In the genomic region with DNA sequence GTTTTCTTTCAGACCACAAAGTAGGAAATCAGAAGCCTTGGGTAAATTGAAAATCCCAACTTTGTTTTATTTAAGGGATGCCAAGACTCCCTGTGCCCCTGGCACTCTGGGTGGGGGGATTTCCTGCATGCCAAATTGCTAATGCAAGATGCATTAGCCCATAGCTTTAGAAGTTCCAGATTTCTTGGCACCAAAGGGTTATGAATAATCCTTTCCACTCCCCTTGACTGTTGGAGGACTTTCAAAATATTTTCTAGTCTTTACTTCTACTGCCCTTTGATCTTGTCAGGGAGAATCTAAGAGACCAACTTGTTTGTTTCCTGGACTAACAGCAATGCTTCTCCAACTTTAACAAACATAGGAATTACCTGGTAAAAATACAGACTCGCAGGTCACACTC, we compare ENCODE assay signal across 18 cellular contexts.
DNase-seq lines count a peak whose midpoint lies in the region; ATAC-seq, FAIRE-seq and TF ChIP-seq lines count a peak whose summit lies in the region.
"Had no signal": no experiment of that assay in that cellular context is flagged by ENCODE, and none has a peak within 500 bp of the region (broad histone marks: within the 10 kb centered on the region; RNA-seq: fewer than 3 reads in every experiment).

No MANE protein-coding gene starts in this region.

- H3K4me1 ChIP-seq in astrocyte (ENCODE audit: insufficient read depth, low read length) (peaks cover 13% of the 10 kb centered on the region), foreskin keratinocyte (peaks cover 14% of the 10 kb centered on the region), neuronal stem cell (ENCODE audit: control insufficient read depth in 2 of 2, insufficient read depth in 1 of 2, low read depth in 1 of 2, low read length in 2 of 2) (no peaks in the 10 kb centered on the region)
- H3K4me1 ChIP-seq: heart left ventricle, left ventricle myocardium inferior, neural progenitor cell had no signal

- H2AFZ ChIP-seq in astrocyte (ENCODE audit: low read depth, low read length), result no peak overlapping the region
- H2AFZ ChIP-seq in neuronal stem cell (ENCODE audit: low read length), result no peak overlapping the region
- H2AFZ ChIP-seq: neural progenitor cell had no signal

- H3K36me3 Mint-ChIP-seq in astrocyte (ENCODE audit: low read depth, unreplicated experiment), result no peaks in the 10 kb centered on the region
- H3K36me3 Mint-ChIP-seq: neural progenitor cell had no signal

- no peaks in the 10 kb centered on the region for H3K27me3 Mint-ChIP-seq in astrocyte (ENCODE audit: low read depth, unreplicated experiment)

- H3K36me3 ChIP-seq in astrocyte (ENCODE audit: insufficient read depth, low read length), result no peaks in the 10 kb centered on the region
- no peaks in the 10 kb centered on the region for H3K36me3 ChIP-seq in neuronal stem cell (replicated peaks in 1 of 2; ENCODE audit: control insufficient read depth in 2 of 2, insufficient read depth in 2 of 2, low read length in 2 of 2)
- H3K36me3 ChIP-seq: heart left ventricle, left ventricle myocardium inferior, neural progenitor cell had no signal

- H3K23ac ChIP-seq in neuronal stem cell (ENCODE audit: low read depth, low read length, poor library complexity), result no peak overlapping the region

- no peaks in the 10 kb centered on the region for H4K20me1 ChIP-seq in astrocyte (ENCODE audit: insufficient read depth, low read length)

- H3K4me2 ChIP-seq in astrocyte (ENCODE audit: low read length), result peak overlapping the region; percentile 67
- H3K4me2 ChIP-seq in neuronal stem cell (ENCODE audit: insufficient read depth, low read length, poor library complexity, severe bottlenecking), result no peak overlapping the region
- H3K4me2 ChIP-seq: neural progenitor cell had no signal

- intact Hi-C loops in lower leg skin (cut with DNase I; ENCODE audit: low total_unique reads), result no loop called here

- no peak overlapping the region for H3K14ac ChIP-seq in neuronal stem cell (ENCODE audit: low read length)

- no peaks in the 10 kb centered on the region for H3K79me1 ChIP-seq in neuronal stem cell (ENCODE audit: low read depth, low read length)

- no peak overlapping the region for H3K4me3 ChIP-seq in astrocyte (ENCODE audit: insufficient read depth, low read depth, low read length)
- no peak overlapping the region for H3K4me3 ChIP-seq in lower leg skin (ENCODE audit: low read depth, poor library complexity, severe bottlenecking)
- no peak overlapping the region for H3K4me3 ChIP-seq in neuronal stem cell (ENCODE audit: low read length in 2 of 2)
- H3K4me3 ChIP-seq: dorsolateral prefrontal cortex, heart left ventricle, K562, left ventricle myocardium inferior, neural progenitor cell had no signal

- H3K9me3 ChIP-seq in astrocyte (ENCODE audit: insufficient read depth, low read depth, low read length) (no peaks in the 10 kb centered on the region), neuronal stem cell (replicated peaks in 1 of 2; ENCODE audit: control insufficient read depth in 2 of 2, insufficient read depth in 1 of 2, low read depth in 1 of 2, low read length in 2 of 2) (peaks cover 0 to 2% of the 10 kb centered on the region in 2 donors)
- H3K9me3 ChIP-seq: left ventricle myocardium inferior had no signal

- TF ChIP-seq CTCF in astrocyte (IDR thresholded peaks at IDR 0.05; ENCODE audit: insufficient read depth, low read depth, low read length) (no peak), foreskin keratinocyte (conservative IDR thresholded peaks at IDR 0.05) (no peak), lower leg skin (IDR thresholded peaks at IDR 0.05) (no peak)

- H2BK5ac ChIP-seq in neuronal stem cell (ENCODE audit: low read length), result no peak overlapping the region

- no peak overlapping the region for H4K91ac ChIP-seq in neuronal stem cell (ENCODE audit: low read depth, low read length, poor library complexity)

- peak; percentile 46 for ATAC-seq in foreskin keratinocyte
- ATAC-seq: heart left ventricle, K562 had no signal

- WGBS in lower leg skin, 2 donors, result 53 to 67% methylated on average over 1 of the region's 1 CpG
- WGBS in neuronal stem cell (ENCODE audit: extremely low coverage in 2 of 2, insufficient read length in 2 of 2, insufficient replicate concordance in 1 of 2), 2 donors, result no CpG with 5 or more reads among the region's 1 CpG

- no peak overlapping the region for H3K4ac ChIP-seq in neuronal stem cell (ENCODE audit: low read length)

- peak; percentile 73 for FAIRE-seq in astrocyte (lab: Jason Lieb, UNC)
- FAIRE-seq: D721Med, K562 had no signal

- H2BK15ac ChIP-seq in neuronal stem cell (ENCODE audit: low read length), result no peak overlapping the region

- H2BK12ac ChIP-seq in neuronal stem cell (ENCODE audit: low read length), result no peak overlapping the region

- H3K27me3 ChIP-seq in astrocyte (ENCODE audit: insufficient read depth, low read length) (no peaks in the 10 kb centered on the region), foreskin keratinocyte (no peaks in the 10 kb centered on the region), neuronal stem cell (ENCODE audit: control insufficient read depth in 3 of 3, insufficient read depth in 3 of 3, low read depth in 1 of 3, low read length in 3 of 3) (no peaks in the 10 kb centered on the region)
- H3K27me3 ChIP-seq: dorsolateral prefrontal cortex, heart left ventricle, neural progenitor cell had no signal

- peaks cover 15% of the 10 kb centered on the region for H3K4me1 Mint-ChIP-seq in astrocyte (ENCODE audit: low read depth, unreplicated experiment)
- H3K4me1 Mint-ChIP-seq: neural progenitor cell had no signal

- H3K79me2 ChIP-seq in astrocyte (ENCODE audit: insufficient read depth, low read length), result no peaks in the 10 kb centered on the region

- H3K27ac ChIP-seq in astrocyte (ENCODE audit: low read depth, low read length), result peak overlapping the region; percentile 78
- H3K27ac ChIP-seq in foreskin keratinocyte, result peak overlapping the region; percentile 26
- H3K27ac ChIP-seq in neuronal stem cell (replicated peaks; ENCODE audit: low read length), result no peak overlapping the region
- H3K27ac ChIP-seq: dorsolateral prefrontal cortex, heart left ventricle, left ventricle myocardium inferior, neural progenitor cell had no signal

- peak; percentile 85 for DNase-seq in A172 (ENCODE audit: low spot score)
- DNase-seq in HT1080 (ENCODE audit: low read depth), result peak; percentile 32
- peak; percentile 88 for DNase-seq in astrocyte (ENCODE audit: low read depth)
- peak; percentile 63 to 85 for DNase-seq in foreskin keratinocyte
- no peak for DNase-seq in lower leg skin (ENCODE audit: low spot score in 2 of 2)
- DNase-seq in neuronal stem cell (ENCODE audit: low spot score), result no peak
- no peak for DNase-seq in epidermal melanocyte (ENCODE audit: insufficient read length, low spot score)
- DNase-seq in RKO (ENCODE audit: low spot score), result no peak
- DNase-seq: 8988T; activated CD4-positive, CD25-positive, alpha-beta regulatory T cell; dorsolateral prefrontal cortex; heart left ventricle; left ventricle myocardium inferior; NCI-H187 treated with DMSO at 0.1 percent for 48 hours; trophoblast cell had no signal

- no peak overlapping the region for H4K8ac ChIP-seq in neuronal stem cell (ENCODE audit: low read depth, low read length)

- H3K27ac Mint-ChIP-seq in astrocyte (ENCODE audit: unreplicated experiment), result peak overlapping the region; percentile 56

- H2AK5ac ChIP-seq in neuronal stem cell (ENCODE audit: low read depth, low read length), result no peak overlapping the region

- H3K4me3 Mint-ChIP-seq in astrocyte (ENCODE audit: unreplicated experiment), result no peak overlapping the region
- H3K4me3 Mint-ChIP-seq: neural progenitor cell had no signal

- H3K9me3 Mint-ChIP-seq in astrocyte (ENCODE audit: unreplicated experiment), result no peaks in the 10 kb centered on the region
- H3K9me3 Mint-ChIP-seq: neural progenitor cell had no signal

- no peak for TF ChIP-seq POLR2A in lower leg skin (IDR thresholded peaks at IDR 0.05)

- no peak overlapping the region for H3K18ac ChIP-seq in neuronal stem cell (ENCODE audit: low read length)

- peak overlapping the region; percentile 58 for H3K9ac ChIP-seq in astrocyte (ENCODE audit: low read length)
- H3K9ac ChIP-seq in neuronal stem cell (ENCODE audit: low read depth, low read length, poor library complexity), result no peak overlapping the region
- H3K9ac ChIP-seq: neural progenitor cell had no signal

- H2BK120ac ChIP-seq in neuronal stem cell (ENCODE audit: low read depth, low read length), result no peak overlapping the region

Comparison
In these comparisons a context has a peak if more than half of its experiments do, and no peak if none do; other contexts are left out.
1. DNase-seq: peak in A172 (single experiment), HT1080 (single experiment), astrocyte (single experiment) and foreskin keratinocyte (2 of 2); none in lower leg skin (0 of 2), neuronal stem cell (single experiment), epidermal melanocyte (single experiment) and RKO (single experiment).